In genomic region chrX:109709129-109709631, GRCh38 we compare ENCODE assay signal across 8 cellular contexts.
DNase-seq lines count a peak whose midpoint lies in the region; ATAC-seq and TF ChIP-seq lines count a peak whose summit lies in the region.

No MANE protein-coding gene starts in this region.

- in situ Hi-C loops in astrocyte of the cerebellum (cut with HindIII; ENCODE audit: low sequenced_read_pairs): no loop called here

- H3K4me3 Mint-ChIP-seq in nephron progenitor cell: peak overlapping the region; percentile 33

- peak; percentile 64 for ATAC-seq in GM21390 (IDR thresholded peaks at IDR 0.05; ENCODE audit: unreplicated experiment)

- DNase-seq in ELF-1 (ENCODE audit: low read depth, low spot score) (peak; percentile 22), HuH-7 (ENCODE audit: low spot score) (peak; percentile 6), astrocyte of the cerebellum (ENCODE audit: low read depth) (peak; percentile 18), nephron progenitor cell (peak; percentile 29), NCI-H1417 (lab: John Stamatoyannopoulos, UW) (no peak), middle frontal gyrus (ENCODE audit: extremely low spot score, low spot score) (no peak), ecto neural progenitor cell (ENCODE audit: low spot score) (no peak)

- peaks cover 11% of the 10 kb centered on the region for H3K9me3 Mint-ChIP-seq in nephron progenitor cell

- no peak overlapping the region for H3K4me3 ChIP-seq in astrocyte of the cerebellum (ENCODE audit: low read depth, low read length)

- H3K36me3 Mint-ChIP-seq in nephron progenitor cell (ENCODE audit: low read depth): peaks cover 42% of the 10 kb centered on the region

- no peak for TF ChIP-seq CTCF in astrocyte of the cerebellum (IDR thresholded peaks at IDR 0.05; ENCODE audit: low read depth, low read length, missing control alignments)
- TF ChIP-seq CTCF in nephron progenitor cell (IDR thresholded peaks at IDR 0.05): no peak

- H3K27me3 Mint-ChIP-seq in nephron progenitor cell (ENCODE audit: low read depth, poor library complexity): no peaks in the 10 kb centered on the region

- H3K4me1 Mint-ChIP-seq in nephron progenitor cell: peaks cover 72% of the 10 kb centered on the region

- H3K27ac Mint-ChIP-seq in nephron progenitor cell: peak overlapping the region; percentile 95

Comparison
In these comparisons a context has a peak if more than half of its experiments do, and no peak if none do; other contexts are left out.
1. DNase-seq: peak in ELF-1 (single experiment), HuH-7 (single experiment), astrocyte of the cerebellum (single experiment) and nephron progenitor cell (single experiment); none in NCI-H1417 (0 of 3), middle frontal gyrus (single experiment) and ecto neural progenitor cell (single experiment).